Comparison of ENCODE assay signal across 1 cellular context in genomic region chr11:12950681-12951080, GRCh38.
TF ChIP-seq lines count a peak whose summit lies in the region.

No MANE protein-coding gene starts in this region.

TF ChIP-seq in K562, 482 proteins besides CTCF, POLR2A, EP300 and RAD21 (continued from another document and continues in another):
- TF ChIP-seq ZBTB43 (CRISPR knock-in tag; IDR thresholded peaks at IDR 0.05) (no peak), SNRNP70 (optimal IDR thresholded peaks at IDR 0.05; ENCODE audit: low read depth, low read length) (no peak), MTA3 (IDR thresholded peaks at IDR 0.05; ENCODE audit: borderline replicate concordance) (no peak), MNT (conservative IDR thresholded peaks at IDR 0.05) (no peak), MBD2 (IDR thresholded peaks at IDR 0.05; ENCODE audit: borderline replicate concordance, low read depth) (no peak), PRMT5 (CRISPR knock-in tag; IDR thresholded peaks at IDR 0.05) (no peak), CHAMP1 (IDR thresholded peaks at IDR 0.05) (no peak), AFF4 (CRISPR knock-in tag; IDR thresholded peaks at IDR 0.05) (no peak), DMBX1 (CRISPR knock-in tag; IDR thresholded peaks at IDR 0.05; ENCODE audit: borderline replicate concordance) (peak; percentile 43; the same call in 1 of the 2 replicates), RNF2 (IDR thresholded peaks at IDR 0.05) (no peak), EHMT2 (IDR thresholded peaks at IDR 0.05) (0 out of 2 replicates have a peak, but pooled peaks have one; percentile 54), HINFP (tag; conservative IDR thresholded peaks at IDR 0.05; ENCODE audit: low read depth) (no peak), CCAR2 (IDR thresholded peaks at IDR 0.05; ENCODE audit: low read depth, low read length) (no peak), FOXK2 (conservative IDR thresholded peaks at IDR 0.05 in 1 of 2, IDR thresholded peaks at IDR 0.05 in 1 of 2; ENCODE audit: low read depth in 2 of 2) (no peak), ERF (CRISPR knock-in tag; IDR thresholded peaks at IDR 0.05) (no peak), JUND (IDR thresholded peaks at IDR 0.05; ENCODE audit: borderline replicate concordance, low read depth, low read length) (peak; percentile 50; the same call in 1 of the 2 replicates), JUND (tag; IDR thresholded peaks at IDR 0.05; ENCODE audit: borderline replicate concordance, low read depth, low read length) (peak; percentile 44; the same call in 1 of the 3 replicates), KDM2B (CRISPR knock-in tag; IDR thresholded peaks at IDR 0.05) (no peak), ZEB2 (IDR thresholded peaks at IDR 0.05) (peak; percentile 15; the same call in 1 of the 2 replicates), FOXP4 (CRISPR knock-in tag; IDR thresholded peaks at IDR 0.05; ENCODE audit: borderline replicate concordance) (no peak), ZNF445 (CRISPR knock-in tag; IDR thresholded peaks at IDR 0.05; ENCODE audit: low read depth) (no peak), ZNF592 (IDR thresholded peaks at IDR 0.05) (0 out of 2 replicates have a peak, but pooled peaks have one; percentile 17), NFIC (IDR thresholded peaks at IDR 0.05) (no peak), RFX5 (IDR thresholded peaks at IDR 0.05; ENCODE audit: low read depth, low read length) (no peak), ZNF263 (CRISPR knock-in tag; IDR thresholded peaks at IDR 0.05; ENCODE audit: borderline replicate concordance) (no peak), HMGXB4 (CRISPR knock-in tag; IDR thresholded peaks at IDR 0.05) (no peak), NFYB (IDR thresholded peaks at IDR 0.05; ENCODE audit: extremely low read depth, insufficient read length) (no peak), ZNF77 (CRISPR knock-in tag; IDR thresholded peaks at IDR 0.05) (no peak), MYC (IDR thresholded peaks at IDR 0.05; ENCODE audit: low read depth, low read length) (peak; percentile 27; the same call in 1 of the 2 replicates), MYC (CRISPR knock-in tag; IDR thresholded peaks at IDR 0.05; ENCODE audit: borderline replicate concordance, low read depth) (no peak), CTBP1 (IDR thresholded peaks at IDR 0.05; ENCODE audit: borderline replicate concordance) (no peak), PHF21A (IDR thresholded peaks at IDR 0.05; ENCODE audit: borderline replicate concordance, low read depth) (no peak), ZNF778 (CRISPR knock-in tag; IDR thresholded peaks at IDR 0.05) (no peak), ZBTB1 (CRISPR knock-in tag; IDR thresholded peaks at IDR 0.05; ENCODE audit: borderline replicate concordance, low read depth) (no peak)
